ENCODE assay signal across 20 cellular contexts in the genomic region with DNA sequence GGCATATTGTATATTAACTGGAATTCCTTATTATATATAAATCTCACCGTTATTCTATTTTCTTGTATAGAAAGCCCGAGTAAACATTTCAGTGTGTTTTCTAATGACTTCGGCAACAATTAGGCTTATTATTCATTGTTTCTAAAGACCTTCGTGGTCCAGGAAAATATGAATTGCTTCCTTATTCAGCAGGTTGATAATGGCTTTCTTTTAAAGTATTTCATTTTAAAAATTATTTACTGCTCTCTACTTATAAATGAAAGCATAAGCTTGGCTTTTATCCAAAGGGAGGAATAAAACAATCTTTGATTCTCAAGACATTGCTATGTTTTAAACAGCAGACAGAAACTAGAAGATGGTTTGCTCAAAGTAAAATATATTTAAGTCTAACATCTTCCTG.
"Had no signal": no experiment of that assay in that cellular context is flagged by ENCODE, and none has a peak within 500 bp of the region (broad histone marks: within the 10 kb centered on the region; RNA-seq: fewer than 3 reads in every experiment).

No MANE protein-coding gene starts in this region.

- H3K4me2 ChIP-seq: hepatocyte had no signal

- H3K27ac ChIP-seq: colonic mucosa, esophagus muscularis mucosa, gastroesophageal sphincter, heart left ventricle, hepatocyte, lower lobe of right lung had no signal

- H3K79me2 ChIP-seq: hepatocyte had no signal

- H3K27me3 ChIP-seq: colonic mucosa, esophagus muscularis mucosa, gastroesophageal sphincter, heart left ventricle, hepatocyte had no signal

- H2AFZ ChIP-seq: hepatocyte had no signal

- ATAC-seq: gastroesophageal sphincter, heart left ventricle, left colon, left lobe of liver, left ventricle myocardium superior, lower lobe of right lung, mucosa of descending colon had no signal

- H3K9me3 ChIP-seq: colonic mucosa, esophagus muscularis mucosa, gastroesophageal sphincter, heart left ventricle, lower lobe of right lung, mucosa of descending colon had no signal

- DNase-seq: colonic mucosa; cortex of kidney; effector CD8-positive, alpha-beta T cell; foreskin fibroblast; heart left ventricle; hypothalamus; immature natural killer cell; islet precursor cell; kidney; kidney glomerular epithelial cell; left colon; left ventricle myocardium superior; lower lobe of right lung; mesenchymal stem cell; mucosa of descending colon; naive B cell had no signal

- H3K36me3 ChIP-seq: colonic mucosa, esophagus muscularis mucosa, gastroesophageal sphincter, heart left ventricle, lower lobe of right lung had no signal

- H3K4me1 ChIP-seq: colonic mucosa, esophagus muscularis mucosa, gastroesophageal sphincter, lower lobe of right lung had no signal

- H3K4me3 ChIP-seq: colonic mucosa, esophagus muscularis mucosa, gastroesophageal sphincter, heart left ventricle, hepatocyte, lower lobe of right lung, mucosa of descending colon had no signal
